ENCODE assay signal across 11 cellular contexts in the genomic region with DNA sequence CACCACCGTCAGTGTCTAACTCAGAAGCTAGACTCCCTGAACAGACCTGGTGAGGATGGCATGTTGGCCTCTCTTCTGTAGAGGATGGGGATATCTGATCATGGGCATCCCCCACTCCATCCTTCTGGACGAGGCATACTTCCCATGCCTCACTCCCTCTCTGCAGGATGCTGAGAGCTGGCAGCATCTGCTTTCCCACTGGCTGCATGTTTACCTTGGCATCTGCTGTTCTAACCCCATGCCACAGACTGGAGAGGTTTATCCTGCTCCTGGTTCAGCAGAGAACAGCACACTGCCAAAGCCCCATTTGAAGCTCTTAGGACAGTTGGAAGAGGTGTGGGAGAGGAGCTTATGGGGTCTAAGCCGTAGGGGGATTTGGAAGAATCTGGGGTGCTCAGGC. TPM values are rescaled to one million over a fixed set of nuclear protein-coding genes. Genes with fewer than 3 reads are reported as not detected.
DNase-seq lines count a peak whose midpoint lies in the region; ATAC-seq and TF ChIP-seq lines count a peak whose summit lies in the region.
"Had no signal": no experiment of that assay in that cellular context is flagged by ENCODE, and none has a peak within 500 bp of the region (broad histone marks: within the 10 kb centered on the region; RNA-seq: fewer than 3 reads in every experiment).

No MANE protein-coding gene starts in this region.

- TF ChIP-seq CTCF in WERI-Rb-1 (IDR thresholded peaks at IDR 0.05; ENCODE audit: low read depth, low read length) (no peak), thyroid gland (IDR thresholded peaks at IDR 0.05) (no peak), GM13977 (IDR thresholded peaks at IDR 0.05; ENCODE audit: extremely low read depth, insufficient read depth, missing control alignments) (no peak), PC-9 (conservative IDR thresholded peaks at IDR 0.05) (no peak)

- no peak overlapping the region for H2AFZ ChIP-seq in PC-9

- H3K9me2 ChIP-seq in PC-9 (ENCODE audit: insufficient read depth), result no peaks in the 10 kb centered on the region

- H3K36me3 ChIP-seq in WERI-Rb-1 (no peaks in the 10 kb centered on the region), thyroid gland (no peaks in the 10 kb centered on the region), PC-9 (ENCODE audit: low read depth) (no peaks in the 10 kb centered on the region)

- H3K9me3 ChIP-seq in WERI-Rb-1 (ENCODE audit: severe bottlenecking), result no peaks in the 10 kb centered on the region
- no peaks in the 10 kb centered on the region for H3K9me3 ChIP-seq in thyroid gland
- H3K9me3 ChIP-seq in PC-9 (ENCODE audit: insufficient read depth, low read depth), result no peaks in the 10 kb centered on the region

- intact Hi-C loops in thyroid gland (cut with DNase I) (no loop called here), PC-9 (cut with micrococcal nuclease; ENCODE audit: unreplicated experiment) (no loop called here)

- CTCF ChIA-PET in PC-9 (lab: Charles Lee), result no interaction called here

- peak overlapping the region; percentile 55 for H3K27ac ChIP-seq in WERI-Rb-1
- peak overlapping the region; percentile 6 to 52 (median 49) for H3K27ac ChIP-seq in thyroid gland
- no peak overlapping the region for H3K27ac ChIP-seq in PC-9

- no peaks in the 10 kb centered on the region for H3K27me3 ChIP-seq in WERI-Rb-1 (ENCODE audit: insufficient read depth, low read depth, severe bottlenecking)
- H3K27me3 ChIP-seq in thyroid gland, result no peaks in the 10 kb centered on the region
- no peaks in the 10 kb centered on the region for H3K27me3 ChIP-seq in PC-9 (ENCODE audit: insufficient read depth, low read depth)

- in situ Hi-C loops in GM13977 (cut with MboI; ENCODE audit: low pct_unique_long_range_greater_than_20kb, low sequenced_read_pairs, unreplicated experiment), result no loop called here

- POLR2A ChIA-PET in PC-9 (lab: Charles Lee; ENCODE audit: unreplicated experiment), result no interaction called here

- H3K4me3 ChIP-seq in WERI-Rb-1 (ENCODE audit: low read depth, low read length), result no peak overlapping the region
- no peak overlapping the region for H3K4me3 ChIP-seq in thyroid gland (replicated peaks in 1 of 3)
- no peak overlapping the region for H3K4me3 ChIP-seq in PC-9
- H3K4me3 ChIP-seq: GM12878 had no signal

- 55 to 70% methylated on average over 3 of the region's 3 CpGs for whole genome bisulfite sequencing in thyroid gland, 2 donors

- BruUV-seq in PC-9 (replicated peaks; lab: Mats Ljungman, UMichigan), result no TSS peak

- peak; percentile 22 for DNase-seq in activated effector memory CD4-positive, alpha-beta T cell treated with anti-CD3 and anti-CD28 coated beads, Interleukin-2, amount 50 U/mL, for 16 hours
- no peak for DNase-seq in activated effector memory CD4-positive, alpha-beta T cell treated with Interleukin-2 at 50 U/mL for 16 hours
- DNase-seq in WERI-Rb-1 (peak; percentile 71), kidney glomerular epithelial cell (lab: John Stamatoyannopoulos, UW) (peak; percentile 47), thyroid gland (no peak), GM13977 (ENCODE audit: low spot score) (no peak), PC-9 (no peak)
- DNase-seq: NCI-H1105; stimulated activated CD4-positive, alpha-beta T cell treated with anti-CD3 and anti-CD28 coated beads, Interleukin-4, amount 100 ng/mL, for 1 hour had no signal

- no peak overlapping the region for H3K4me2 ChIP-seq in PC-9

- no peaks in the 10 kb centered on the region; the same call in 1 of the 2 replicates for H3F3A ChIP-seq in PC-9 (ENCODE audit: insufficient read depth, low read depth)

- TF ChIP-seq POLR2A in thyroid gland (IDR thresholded peaks at IDR 0.05), result no peak

- no peaks in the 10 kb centered on the region for H4K20me1 ChIP-seq in PC-9 (ENCODE audit: insufficient read depth)

- no peak for ATAC-seq in HG03565 (IDR thresholded peaks at IDR 0.05; ENCODE audit: unreplicated experiment)
- ATAC-seq: GM12878 had no signal

- H3K4me1 ChIP-seq in thyroid gland, result peaks cover 39 to 76% of the 10 kb centered on the region in 2 donors
- H3K4me1 ChIP-seq in PC-9 (replicated peaks; ENCODE audit: insufficient read depth), result peaks cover 3% of the 10 kb centered on the region

- H3K79me2 ChIP-seq in PC-9 (ENCODE audit: low read depth), result no peaks in the 10 kb centered on the region

RNA-seq across cellular contexts. Expression of gene YPEL2, which starts 46.0 kb away (rescaled TPM):
- 10 to 100 TPM; 29.5 to 67.2 (median 39.9) TPM for total RNA-seq in thyroid gland
- total RNA-seq in PC-9 (2021), result 11.6 and 12.9 TPM in 2 replicates

Comparison
In these comparisons a context has a peak if more than half of its experiments do, and no peak if none do; other contexts are left out.
1. DNase-seq: peak in activated effector memory CD4-positive, alpha-beta T cell treated with anti-CD3 and anti-CD28 coated beads, Interleukin-2, amount 50 U/mL, for 16 hours (single experiment), WERI-Rb-1 (single experiment) and kidney glomerular epithelial cell (single experiment); none in activated effector memory CD4-positive, alpha-beta T cell treated with Interleukin-2 at 50 U/mL for 16 hours (single experiment), thyroid gland (0 of 2), GM13977 (single experiment) and PC-9 (0 of 2).